Comparison of ENCODE assay signal across 36 cellular contexts in genomic region chr1:200846421-200846820, GRCh38. TPM values are rescaled to one million over a fixed set of nuclear protein-coding genes. Genes with fewer than 3 reads are reported as not detected.
"Had no signal": no experiment of that assay in that cellular context is flagged by ENCODE, and none has a peak within 500 bp of the region (broad histone marks: within the 10 kb centered on the region; RNA-seq: fewer than 3 reads in every experiment).

No MANE protein-coding gene starts in this region.

- H3K4me3 ChIP-seq: adrenal gland, body of pancreas, breast epithelium, MG63, SJCRH30, SK-N-MC had no signal

- H3K27me3 ChIP-seq: adrenal gland, body of pancreas, breast epithelium, MG63, SJCRH30 had no signal

- ATAC-seq: activated naive CD4-positive, alpha-beta T cell treated with anti-CD3 and anti-CD28 coated beads, Interleukin-2, amount 50 U/mL, for 72 hours; activated T-cell treated with anti-CD3 and anti-CD28 coated beads, Interleukin-2, amount 50 U/mL, for 4 hours; body of pancreas; Panc1 had no signal

- H3K27ac ChIP-seq: adrenal gland, body of pancreas, breast epithelium, SJCRH30, SK-N-MC had no signal

- H3K27me3 Mint-ChIP-seq: activated B cell treated with CpG ODN at 0.5 μM for 24 hours; activated CD4-positive, alpha-beta memory T cell treated with anti-CD3 and anti-CD28 coated beads for 36 hours had no signal

- H3K9me3 ChIP-seq: adrenal gland, body of pancreas, breast epithelium, MG63, SJCRH30 had no signal

- H3K9me3 Mint-ChIP-seq: activated B cell treated with CpG ODN at 0.5 μM for 24 hours; activated CD4-positive, alpha-beta memory T cell treated with anti-CD3 and anti-CD28 coated beads for 36 hours; activated naive CD4-positive, alpha-beta T cell treated with anti-CD3 and anti-CD28 coated beads for 36 hours; activated naive CD4-positive, alpha-beta T cell treated with anti-CD3 and anti-CD28 coated beads, Interleukin-2, amount 50 U/mL, for 72 hours; activated T-cell treated with anti-CD3 and anti-CD28 coated beads, Interleukin-2, amount 50 U/mL, for 4 hours; activated T-helper 1 cell treated with anti-CD3 and anti-CD28 coated beads, Interleukin-12 subunit alpha, Interleukin-12 subunit beta, Interleukin-2, Interleukin-4 antibody, amounts not matched to agents 30 ng/mL and 10 ng/mL and 1 ng/mL, durations not matched to agents 14 hours and 24 hours and 36 hours had no signal

- H3K27ac Mint-ChIP-seq: activated B cell treated with CpG ODN at 0.5 μM for 24 hours; activated CD4-positive, alpha-beta memory T cell treated with anti-CD3 and anti-CD28 coated beads for 36 hours; activated naive CD4-positive, alpha-beta T cell treated with anti-CD3 and anti-CD28 coated beads for 36 hours; activated naive CD4-positive, alpha-beta T cell treated with anti-CD3 and anti-CD28 coated beads, Interleukin-2, amount 50 U/mL, for 72 hours; activated T-helper 1 cell treated with anti-CD3 and anti-CD28 coated beads, Interleukin-12 subunit alpha, Interleukin-12 subunit beta, Interleukin-2, Interleukin-4 antibody, amounts not matched to agents 30 ng/mL and 10 ng/mL and 1 ng/mL, durations not matched to agents 14 hours and 24 hours and 36 hours had no signal

- DNase-seq: activated B cell treated with CpG ODN at 0.5 μM for 24 hours; activated CD4-positive, alpha-beta memory T cell treated with anti-CD3 and anti-CD28 coated beads for 36 hours; activated CD4-positive, alpha-beta T cell treated with anti-CD3 and anti-CD28 coated beads for 4 hours; activated CD4-positive, alpha-beta T cell treated with anti-CD3 and anti-CD28 coated beads, Interleukin-2, amount 50 U/mL, for 1 hour; activated CD4-positive, CD25-positive, alpha-beta regulatory T cell treated with anti-CD3 and anti-CD28 coated beads, Interleukin-2, amount 50 U/mL, for 72 hours; activated CD8-positive, alpha-beta memory T cell treated with anti-CD3 and anti-CD28 coated beads, Interleukin-2, amount 50 U/mL, for 4 hours; activated gamma-delta T cell treated with Interleukin-2 at 50 U/mL for 16 hours; activated naive CD4-positive, alpha-beta T cell treated with anti-CD3 and anti-CD28 coated beads for 36 hours; activated T-cell treated with anti-CD3 and anti-CD28 coated beads for 4 hours; activated T-cell treated with anti-CD3 and anti-CD28 coated beads, Interleukin-2, amount 50 U/mL, for 4 hours; adrenal gland; body of pancreas; cerebellar nuclear complex; Karpas-422; MG63; NCI-H1048; NCI-H1105 treated with DMSO at 0.1 percent for 48 hours; NCI-H1436; NCI-H1694; NCI-H1930; NCI-H2081 treated with DMSO at 0.1 percent for 48 hours; NCI-H345; NCI-H524 treated with DMSO at 0.1 percent for 48 hours; SHP77; SJCRH30 had no signal

- H3K4me3 Mint-ChIP-seq: activated B cell treated with CpG ODN at 0.5 μM for 24 hours; activated CD4-positive, alpha-beta memory T cell treated with anti-CD3 and anti-CD28 coated beads for 36 hours; activated naive CD4-positive, alpha-beta T cell treated with anti-CD3 and anti-CD28 coated beads for 36 hours; activated T-cell treated with anti-CD3 and anti-CD28 coated beads, Interleukin-2, amount 50 U/mL, for 4 hours; activated T-helper 1 cell treated with anti-CD3 and anti-CD28 coated beads, Interleukin-12 subunit alpha, Interleukin-12 subunit beta, Interleukin-2, Interleukin-4 antibody, amounts not matched to agents 30 ng/mL and 10 ng/mL and 1 ng/mL, durations not matched to agents 14 hours and 24 hours and 36 hours had no signal

- H3K36me3 ChIP-seq: breast epithelium had no signal

- H3K4me1 ChIP-seq: adrenal gland, body of pancreas, breast epithelium, SJCRH30 had no signal

- FAIRE-seq: astrocyte had no signal

- H3K4me1 Mint-ChIP-seq: activated B cell treated with CpG ODN at 0.5 μM for 24 hours had no signal

RNA-seq across cellular contexts. Expression of gene GPR25, which starts 26.4 kb away (rescaled TPM):
- total RNA-seq: activated CD4-positive, alpha-beta memory T cell treated with anti-CD3 and anti-CD28 coated beads for 36 hours; activated naive CD4-positive, alpha-beta T cell treated with anti-CD3 and anti-CD28 coated beads for 36 hours; activated naive CD4-positive, alpha-beta T cell treated with anti-CD3 and anti-CD28 coated beads, Interleukin-2, amount 50 U/mL, for 72 hours; activated T-helper 1 cell treated with anti-CD3 and anti-CD28 coated beads, Interleukin-12 subunit alpha, Interleukin-12 subunit beta, Interleukin-2, Interleukin-4 antibody, amounts not matched to agents 30 ng/mL and 10 ng/mL and 1 ng/mL, durations not matched to agents 14 hours and 24 hours and 36 hours; astrocyte; cardiac septum; NCI-H460; RPMI7951; SJCRH30; T-helper 1 cell treated with Interleukin-12 subunit alpha and Interleukin-12 subunit beta and Interleukin-4 antibody, amounts not matched to agents 30 ng/mL and 1 ng/mL, for 36 hours; T-helper 2 cell treated with Interferon-gamma antibody and Interleukin-4, amounts not matched to agents 100 ng/mL and 5 ng/mL, for 36 hours had no signal
- polyA plus RNA-seq: adrenal gland had no signal

RNA-seq across cellular contexts. Expression of gene INAVA, which starts 48.3 kb away (rescaled TPM):
- total RNA-seq: activated CD4-positive, alpha-beta memory T cell treated with anti-CD3 and anti-CD28 coated beads for 36 hours; activated naive CD4-positive, alpha-beta T cell treated with anti-CD3 and anti-CD28 coated beads for 36 hours; T-helper 1 cell treated with Interleukin-12 subunit alpha and Interleukin-12 subunit beta and Interleukin-4 antibody, amounts not matched to agents 30 ng/mL and 1 ng/mL, for 36 hours; T-helper 2 cell treated with Interferon-gamma antibody and Interleukin-4, amounts not matched to agents 100 ng/mL and 5 ng/mL, for 36 hours had no signal
